8 cellular contexts compared by ENCODE assay signal in the genomic region with DNA sequence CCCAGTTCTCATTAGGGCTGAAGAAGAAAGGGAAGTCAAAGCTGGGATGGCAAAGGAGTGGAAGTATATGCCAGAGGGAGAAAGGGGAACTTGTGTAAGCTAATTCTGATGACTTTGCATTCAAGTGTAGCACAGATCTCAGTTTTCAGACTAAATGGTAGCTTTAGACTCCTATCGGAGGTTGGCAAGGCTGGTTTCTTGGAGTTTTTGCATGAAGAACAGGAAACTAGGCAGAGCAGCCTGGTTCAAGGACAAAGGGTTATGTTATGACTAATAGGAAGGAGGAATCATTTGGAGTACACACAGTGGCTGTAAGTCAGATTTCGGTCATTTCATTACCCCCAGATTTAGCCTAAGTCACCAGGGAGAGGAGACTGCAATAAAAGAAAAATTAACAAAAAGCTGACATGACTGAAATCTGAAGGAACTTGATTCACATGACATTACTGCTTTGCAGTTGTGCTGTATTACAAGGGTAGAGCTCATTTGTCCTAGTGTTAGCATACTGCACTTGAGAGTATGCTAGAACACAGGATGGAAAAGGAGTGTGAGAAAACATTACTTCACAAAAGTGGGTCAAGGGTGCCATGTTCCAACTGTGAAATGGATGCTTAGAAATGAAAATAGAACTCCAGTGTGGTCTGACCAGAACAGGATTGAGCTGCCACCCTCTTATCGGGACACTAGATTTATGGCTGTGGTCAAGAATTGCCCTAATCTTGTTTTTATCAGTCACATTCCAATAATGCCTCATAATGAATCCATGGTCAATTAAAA. TPM values are rescaled to one million over a fixed set of nuclear protein-coding genes. Genes with fewer than 3 reads are reported as not detected.
A peak's percentile ranks its signal among the peaks of the same experiment; 100 is the strongest.
DNase-seq lines count a peak whose midpoint lies in the region; ATAC-seq and TF ChIP-seq lines count a peak whose summit lies in the region.

No MANE protein-coding gene starts in this region.

- H3K27me3 ChIP-seq in SJSA1 (replicated peaks) (no peaks in the 10 kb centered on the region), psoas muscle (ENCODE audit: insufficient read depth in 3 of 3, low read length in 2 of 3) (no peaks in the 10 kb centered on the region)

- DNase-seq in Daoy (ENCODE audit: low read depth) (peak; percentile 85), SJSA1 (ENCODE audit: low read depth in 1 of 2, low spot score in 2 of 2) (peak in 1 of 2 experiments; percentile 65), fibroblast of the aortic adventitia (ENCODE audit: low read depth) (peak; percentile 80), psoas muscle (no peak), NCI-H526 (lab: John Stamatoyannopoulos, UW) (no peak), HEK293T (ENCODE audit: extremely low spot score) (no peak)

- ATAC-seq in psoas muscle = peak; percentile 29 to 58 (median 56)
- ATAC-seq in HG03354 (IDR thresholded peaks at IDR 0.05; ENCODE audit: poor library complexity, severe bottlenecking, unreplicated experiment) = no peak
- ATAC-seq in HG02588 (IDR thresholded peaks at IDR 0.05; ENCODE audit: unreplicated experiment) = no peak

- H3K9me3 ChIP-seq in SJSA1 (replicated peaks) = no peaks in the 10 kb centered on the region
- H3K9me3 ChIP-seq in psoas muscle = no peaks in the 10 kb centered on the region

- intact Hi-C loops in psoas muscle (cut with DNase I) = loop anchor here (5.0 to 10.0 kb wide), 2 partner anchors 214 to 571 kb away; no protein-coding TSS in a partner anchor

- peaks cover 81% of the 10 kb centered on the region for H3K4me1 ChIP-seq in SJSA1 (replicated peaks)
- peaks cover 21% of the 10 kb centered on the region for H3K4me1 ChIP-seq in psoas muscle

- H3K36me3 ChIP-seq in SJSA1 = no peaks in the 10 kb centered on the region
- H3K36me3 ChIP-seq in psoas muscle (ENCODE audit: insufficient read depth in 1 of 2, low read depth in 1 of 2) = no peaks in the 10 kb centered on the region

- H3K4me3 ChIP-seq in SJSA1 (no peak overlapping the region), fibroblast of the aortic adventitia (ENCODE audit: low read depth, low read length) (no peak overlapping the region), psoas muscle (no peak overlapping the region)

- H3K27ac ChIP-seq in SJSA1 = peak overlapping the region; percentile 34
- no peak overlapping the region for H3K27ac ChIP-seq in psoas muscle

- POLR2A ChIA-PET in HEK293T (lab: Yijun Ruan, JAX) = interaction anchor here (1.2 kb wide), 1 partner anchor 212 kb away, joined by 3 read pairs; a partner anchor contains a TSS

- 38 to 55% (median 48%) methylated on average over 3 of the region's 3 CpGs for WGBS in psoas muscle, 3 donors

- CTCF ChIA-PET in HEK293T (lab: Yijun Ruan, JAX) = interaction anchor here (0.8 to 1.0 kb wide), 2 partner anchors 38 to 406 kb away, joined by 3 to 4 read pairs; no protein-coding TSS in a partner anchor

- TF ChIP-seq CTCF in fibroblast of the aortic adventitia (IDR thresholded peaks at IDR 0.05; ENCODE audit: insufficient read depth, low read length) (no peak), psoas muscle (IDR thresholded peaks at IDR 0.05) (no peak)

TF ChIP-seq in HEK293T, 16 proteins besides CTCF, POLR2A, EP300 and RAD21:
- TF ChIP-seq FOXK2 (IDR thresholded peaks at IDR 0.05) (no peak), NFRKB (IDR thresholded peaks at IDR 0.05) (no peak), L3MBTL2 (conservative IDR thresholded peaks at IDR 0.05) (no peak), ZNF384 (IDR thresholded peaks at IDR 0.05) (no peak), FOXM1 (IDR thresholded peaks at IDR 0.05; ENCODE audit: borderline replicate concordance) (no peak), SUZ12 (IDR thresholded peaks at IDR 0.05) (no peak), ARNT (IDR thresholded peaks at IDR 0.05) (no peak), SP1 (IDR thresholded peaks at IDR 0.05) (no peak), CTBP1 (IDR thresholded peaks at IDR 0.05; ENCODE audit: borderline replicate concordance) (no peak), TARDBP (IDR thresholded peaks at IDR 0.05) (no peak), HDGF (IDR thresholded peaks at IDR 0.05; ENCODE audit: borderline replicate concordance) (no peak), ELF4 (IDR thresholded peaks at IDR 0.05) (no peak), FOXA1 (IDR thresholded peaks at IDR 0.05) (no peak), LEF1 (IDR thresholded peaks at IDR 0.05; ENCODE audit: borderline replicate concordance) (no peak), BHLHE40 (IDR thresholded peaks at IDR 0.05; ENCODE audit: borderline replicate concordance) (no peak)
- TF ChIP-seq, protein P1, sequence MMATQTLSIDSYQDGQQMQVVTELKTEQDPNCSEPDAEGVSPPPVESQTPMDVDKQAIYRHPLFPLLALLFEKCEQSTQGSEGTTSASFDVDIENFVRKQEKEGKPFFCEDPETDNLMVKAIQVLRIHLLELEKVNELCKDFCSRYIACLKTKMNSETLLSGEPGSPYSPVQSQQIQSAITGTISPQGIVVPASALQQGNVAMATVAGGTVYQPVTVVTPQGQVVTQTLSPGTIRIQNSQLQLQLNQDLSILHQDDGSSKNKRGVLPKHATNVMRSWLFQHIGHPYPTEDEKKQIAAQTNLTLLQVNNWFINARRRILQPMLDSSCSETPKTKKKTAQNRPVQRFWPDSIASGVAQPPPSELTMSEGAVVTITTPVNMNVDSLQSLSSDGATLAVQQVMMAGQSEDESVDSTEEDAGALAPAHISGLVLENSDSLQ (IDR thresholded peaks at IDR 0.05) = no peak

RNA-seq across cellular contexts. Expression of a gene that starts 23.6 kb away (rescaled TPM):
- 16.3 and 26.2 TPM in 2 replicates for total RNA-seq in Daoy (2014; rRNA removed; shearing (Covaris generic))
- total RNA-seq in SJSA1 (2014; rRNA removed; shearing (Covaris generic)) = 6.2 and 9.2 TPM in 2 replicates
- 103 and 348 TPM in 2 replicates for total RNA-seq in fibroblast of the aortic adventitia (ENCODE audit: low replicate concordance)
- total RNA-seq in psoas muscle = 10 to 100 TPM; 11.8 to 73.3 (median 27.8) TPM
- 10 to 100 TPM; 11.7 to 45.1 (median 23.1) TPM for polyA plus RNA-seq in psoas muscle

RNA-seq across cellular contexts. Expression of a gene that starts 34.5 kb away (rescaled TPM):
- 19.4 and 23.4 TPM in 2 replicates for total RNA-seq in Daoy (2014; rRNA removed; shearing (Covaris generic))
- total RNA-seq in SJSA1 (2014; rRNA removed; shearing (Covaris generic)) = 19.9 and 29.7 TPM in 2 replicates
- total RNA-seq in fibroblast of the aortic adventitia (ENCODE audit: low replicate concordance) (47.1 and 65.3 TPM in 2 replicates), psoas muscle (10 to 100 TPM; 10.6 to 12.6 (median 12.2) TPM)
- polyA plus RNA-seq in psoas muscle = 1 to 10 TPM; 3.3 to 6.8 (median 5.5) TPM

Comparison
In these comparisons a context has a peak if more than half of its experiments do, and no peak if none do; other contexts are left out.
1. DNase-seq: peak in Daoy (single experiment) and fibroblast of the aortic adventitia (single experiment); none in psoas muscle (0 of 2), NCI-H526 (0 of 2) and HEK293T (single experiment).
2. ATAC-seq: peak in psoas muscle (4 of 4); none in HG03354 (single experiment) and HG02588 (single experiment).